ENCODE assay signal across 8 cellular contexts in genomic region chrX:154804957-154805695, GRCh38. TPM values are rescaled to one million over a fixed set of nuclear protein-coding genes. Genes with fewer than 3 reads are reported as not detected.
A peak's percentile ranks its signal among the peaks of the same experiment; 100 is the strongest.
DNase-seq lines count a peak whose midpoint lies in the region; ATAC-seq and TF ChIP-seq lines count a peak whose summit lies in the region.

MPP1 (minus strand) TSS chrX:154805485; CDS start chrX:154805373, 112 bp downstream.

- TF ChIP-seq CTCF in KMS-11 (conservative IDR thresholded peaks at IDR 0.05; ENCODE audit: low read depth, low read length), result no peak
- TF ChIP-seq CTCF in heart left ventricle (IDR thresholded peaks at IDR 0.05), result no peak
- no peak for TF ChIP-seq CTCF in transverse colon (IDR thresholded peaks at IDR 0.05)

- no peak within 1 kb of the TSS for H3K4me3 ChIP-seq in KMS-11 (IDR thresholded peaks at IDR 0.05; ENCODE audit: insufficient read depth, low read depth, low read length)
- peak within 1 kb of the TSS; percentile 75 for H3K4me3 ChIP-seq in adipocyte (ENCODE audit: low read length)
- H3K4me3 ChIP-seq in heart left ventricle, result peak within 1 kb of the TSS; percentile 43 to 93 (median 69)
- H3K4me3 ChIP-seq in transverse colon, result peak within 1 kb of the TSS; percentile 28 to 81 (median 62)

- TF ChIP-seq EP300 in transverse colon (IDR thresholded peaks at IDR 0.05; ENCODE audit: low read depth), result no peak

- TF ChIP-seq POLR2A in heart left ventricle (IDR thresholded peaks at IDR 0.05) (peak in 1 of 2 donors; percentile 64), transverse colon (IDR thresholded peaks at IDR 0.05) (peak; percentile 52)

- peaks cover 3% of the 10 kb centered on the region for H3K4me1 ChIP-seq in KMS-11 (ENCODE audit: low read depth, poor library complexity, severe bottlenecking)
- peaks cover 13% of the 10 kb centered on the region for H3K4me1 ChIP-seq in adipocyte (ENCODE audit: control insufficient read depth, insufficient read depth, low read length)
- peaks cover 0 to 15% (median 4%) of the 10 kb centered on the region in 12 donors for H3K4me1 ChIP-seq in heart left ventricle
- H3K4me1 ChIP-seq in transverse colon, result peaks cover 3 to 34% (median 11%) of the 10 kb centered on the region in 4 donors

- peak; percentile 95 for DNase-seq in ELF-1 (ENCODE audit: low read depth, low spot score)
- DNase-seq in T-helper 1 cell, result peak; percentile 56 to 80 (median 66)
- DNase-seq in adipocyte (ENCODE audit: low read depth), result peak; percentile 84
- peak; percentile 74 to 86 (median 77) for DNase-seq in heart left ventricle
- peak; percentile 52 to 97 (median 72) for DNase-seq in posterior cingulate gyrus
- peak; percentile 84 for DNase-seq in transverse colon

- peak within 1 kb of the TSS; percentile 52 for H2AFZ ChIP-seq in KMS-11 (ENCODE audit: low read depth)

- intact Hi-C loops in heart left ventricle (cut with DNase I) (loop anchor here in 1 of 10 donors (2.0 kb wide), 1 partner anchor 42 kb away; the partner anchor contains the start of gene DKC1), posterior cingulate gyrus (cut with DNase I) (no loop called here), transverse colon (cut with DNase I; ENCODE audit: low total_unique reads) (no loop called here)

- H3K4me2 ChIP-seq in KMS-11, result peak within 1 kb of the TSS; percentile 73; the same call in 1 of the 2 replicates

- peak; percentile 96 for ATAC-seq in GM21723 (IDR thresholded peaks at IDR 0.05; ENCODE audit: unreplicated experiment)
- peak; percentile 95 to 99 (median 99) for ATAC-seq in heart left ventricle

- 0 to 44% (median 13%) methylated on average over 25 to 65 of the region's 65 CpGs for WGBS in heart left ventricle, 4 donors
- 36% methylated on average over 54 of the region's 65 CpGs; no CpG with 5 or more reads in 1 of the 2 donors for WGBS in transverse colon (ENCODE audit: low coverage in 1 of 2), 2 donors

- H3K27ac ChIP-seq in KMS-11 (no peak within 1 kb of the TSS), heart left ventricle (peak within 1 kb of the TSS; percentile 1 to 88 (median 71)), transverse colon (peak within 1 kb of the TSS; percentile 72 to 89 (median 86))

- no peaks in the 10 kb centered on the region for H3K79me2 ChIP-seq in KMS-11 (ENCODE audit: insufficient read depth, low read depth)

- H3K27me3 ChIP-seq in KMS-11 (ENCODE audit: insufficient read depth, low read depth), result no peaks in the 10 kb centered on the region
- H3K27me3 ChIP-seq in adipocyte (replicated peaks; ENCODE audit: control insufficient read depth, insufficient read depth, low read length), result peaks cover 3% of the 10 kb centered on the region
- peaks cover 0 to 14% (median 0%) of the 10 kb centered on the region in 9 donors for H3K27me3 ChIP-seq in heart left ventricle
- no peaks in the 10 kb centered on the region for H3K27me3 ChIP-seq in transverse colon

- H3K9me3 ChIP-seq in adipocyte (ENCODE audit: control insufficient read depth, low read length) (peaks cover 9% of the 10 kb centered on the region), heart left ventricle (no peaks in the 10 kb centered on the region), transverse colon (no peaks in the 10 kb centered on the region)

- in situ Hi-C loops in transverse colon (cut with MboI; ENCODE audit: low pct_ligation_motif_present in 1 of 4, low pct_unique_long_range_greater_than_20kb in 1 of 4, low sequenced_read_pairs in 3 of 4), result no loop called here

- H3K36me3 ChIP-seq in KMS-11 (ENCODE audit: insufficient read depth) (no peaks in the 10 kb centered on the region), adipocyte (ENCODE audit: control insufficient read depth, insufficient read depth, low read length, severe bottlenecking) (no peaks in the 10 kb centered on the region), heart left ventricle (no peaks in the 10 kb centered on the region), transverse colon (no peaks in the 10 kb centered on the region)

- H3K9ac ChIP-seq in KMS-11 (no peak within 1 kb of the TSS; the same call in 1 of the 2 replicates), adipocyte (ENCODE audit: low read length) (peak within 1 kb of the TSS; percentile 74)

- H4K20me1 ChIP-seq in KMS-11 (ENCODE audit: insufficient read depth), result no peaks in the 10 kb centered on the region

RNA-seq across cellular contexts. Expression of gene MPP1, which starts in this region (rescaled TPM):
- total RNA-seq in heart left ventricle (10 to 100 TPM; 17.7 to 73.2 (median 39.1) TPM), transverse colon (10 to 100 TPM; 28.7 to 44.1 (median 32.8) TPM)
- 10 to 100 TPM; 18.5 to 20.9 TPM for polyA plus RNA-seq in heart left ventricle
